Comparison of ENCODE assay signal across 9 cellular contexts in genomic region chr4:110621328-110621812, GRCh38. TPM values are rescaled to one million over a fixed set of nuclear protein-coding genes. Genes with fewer than 3 reads are reported as not detected.
DNase-seq lines count a peak whose midpoint lies in the region; ATAC-seq and TF ChIP-seq lines count a peak whose summit lies in the region.
"Had no signal": no experiment of that assay in that cellular context is flagged by ENCODE, and none has a peak within 500 bp of the region (broad histone marks: within the 10 kb centered on the region; RNA-seq: fewer than 3 reads in every experiment).

No MANE protein-coding gene starts in this region.

- H2AFZ ChIP-seq in hepatocyte = peak overlapping the region; percentile 19

- peak overlapping the region; percentile 69 for H3K27ac Mint-ChIP-seq in activated CD8-positive, alpha-beta T cell treated with anti-CD3 and anti-CD28 coated beads, Interleukin-2, amount 10 ng/mL, durations not matched to agents 7 days and 5 days
- no peak overlapping the region for H3K27ac Mint-ChIP-seq in activated CD8-positive, alpha-beta T cell treated with anti-CD3 and anti-CD28 coated beads for 36 hours

- no peaks in the 10 kb centered on the region for H3K9me2 ChIP-seq in hepatocyte (replicated peaks; ENCODE audit: insufficient read depth)

- 4% methylated on average over 40 of the region's 40 CpGs for WGBS in hepatocyte (ENCODE audit: low lambda C conversion rate, missing lambda C conversion rate)
- WGBS in spleen, 5 donors = 2 to 7% (median 6%) methylated on average over 39 to 40 of the region's 40 CpGs

- no peak for ATAC-seq in activated CD8-positive, alpha-beta T cell treated with anti-CD3 and anti-CD28 coated beads, Interleukin-2, amount 10 ng/mL, durations not matched to agents 7 days and 5 days
- ATAC-seq in activated CD8-positive, alpha-beta T cell treated with anti-CD3 and anti-CD28 coated beads for 36 hours = no peak

- intact Hi-C loops in activated CD8-positive, alpha-beta T cell treated with anti-CD3 and anti-CD28 coated beads for 36 hours (cut with micrococcal nuclease) = no loop called here
- intact Hi-C loops in spleen (cut with DNase I; ENCODE audit: low total_unique reads) = no loop called here

- H3K9me3 Mint-ChIP-seq in activated CD8-positive, alpha-beta T cell treated with anti-CD3 and anti-CD28 coated beads, Interleukin-2, amount 10 ng/mL, durations not matched to agents 7 days and 5 days (ENCODE audit: insufficient read depth) = peaks cover 19% of the 10 kb centered on the region
- no peaks in the 10 kb centered on the region for H3K9me3 Mint-ChIP-seq in activated CD8-positive, alpha-beta T cell treated with anti-CD3 and anti-CD28 coated beads for 36 hours

- peaks cover 3 to 34% of the 10 kb centered on the region in 2 donors for H3K27me3 ChIP-seq in Peyer's patch
- H3K27me3 ChIP-seq in hepatocyte = peaks cover 15% of the 10 kb centered on the region
- peaks cover 13 to 100% (median 100%) of the 10 kb centered on the region in 7 donors for H3K27me3 ChIP-seq in spleen (replicated peaks in 1 of 7)

- H3K27ac ChIP-seq in Peyer's patch (peak overlapping the region in 2 of 4 donors; percentile 82 to 90), hepatocyte (peak overlapping the region; percentile 89), spleen (no peak overlapping the region)
- H3K27ac ChIP-seq: neutrophil had no signal

- DNase-seq in activated CD8-positive, alpha-beta T cell treated with anti-CD3 and anti-CD28 coated beads, Interleukin-2, amount 10 ng/mL, durations not matched to agents 7 days and 5 days = no peak
- no peak for DNase-seq in activated CD8-positive, alpha-beta T cell treated with anti-CD3 and anti-CD28 coated beads for 36 hours
- DNase-seq in Peyer's patch = peak in 2 of 3 donors; percentile 70 to 81
- no peak for DNase-seq in hepatocyte (ENCODE audit: low spot score)
- no peak for DNase-seq in spleen
- DNase-seq in HT-29 (ENCODE audit: low spot score) = no peak
- DNase-seq in activated CD8-positive, alpha-beta memory T cell treated with anti-CD3 and anti-CD28 coated beads, Interleukin-2, amount 50 U/mL, for 4 hours = no peak
- no peak for DNase-seq in hippocampal formation (lab: John Stamatoyannopoulos, UW)

- H3K4me3 Mint-ChIP-seq in activated CD8-positive, alpha-beta T cell treated with anti-CD3 and anti-CD28 coated beads, Interleukin-2, amount 10 ng/mL, durations not matched to agents 7 days and 5 days = peak overlapping the region; percentile 34
- no peak overlapping the region for H3K4me3 Mint-ChIP-seq in activated CD8-positive, alpha-beta T cell treated with anti-CD3 and anti-CD28 coated beads for 36 hours

- H3K36me3 ChIP-seq in Peyer's patch = no peaks in the 10 kb centered on the region
- H3K36me3 ChIP-seq in hepatocyte (replicated peaks; ENCODE audit: insufficient read depth, low read depth) = no peaks in the 10 kb centered on the region
- H3K36me3 ChIP-seq in spleen = no peaks in the 10 kb centered on the region
- H3K36me3 ChIP-seq: neutrophil had no signal

- H3K4me2 ChIP-seq in hepatocyte = peak overlapping the region; percentile 91

- H4K20me1 ChIP-seq in hepatocyte (ENCODE audit: insufficient read depth, poor library complexity, severe bottlenecking) = peaks cover 13% of the 10 kb centered on the region

- H3K4me1 Mint-ChIP-seq in activated CD8-positive, alpha-beta T cell treated with anti-CD3 and anti-CD28 coated beads, Interleukin-2, amount 10 ng/mL, durations not matched to agents 7 days and 5 days (ENCODE audit: low read depth) = peaks cover 10% of the 10 kb centered on the region
- peaks cover 29% of the 10 kb centered on the region for H3K4me1 Mint-ChIP-seq in activated CD8-positive, alpha-beta T cell treated with anti-CD3 and anti-CD28 coated beads for 36 hours (ENCODE audit: low read depth)

- CTCF ChIA-PET in activated CD8-positive, alpha-beta T cell treated with anti-CD3 and anti-CD28 coated beads, Interleukin-2, amount 10 ng/mL, durations not matched to agents 7 days and 5 days (lab: Charles Lee) = no interaction called here
- CTCF ChIA-PET in activated CD8-positive, alpha-beta T cell treated with anti-CD3 and anti-CD28 coated beads for 36 hours (lab: Charles Lee) = interaction anchor here (1.6 to 2.1 kb wide), 2 partner anchors 10 to 19 kb away, joined by 4 to 5 read pairs; no protein-coding TSS in a partner anchor

- H3K27me3 Mint-ChIP-seq in activated CD8-positive, alpha-beta T cell treated with anti-CD3 and anti-CD28 coated beads, Interleukin-2, amount 10 ng/mL, durations not matched to agents 7 days and 5 days (ENCODE audit: low read depth) = peaks cover 90% of the 10 kb centered on the region
- peaks cover 86% of the 10 kb centered on the region for H3K27me3 Mint-ChIP-seq in activated CD8-positive, alpha-beta T cell treated with anti-CD3 and anti-CD28 coated beads for 36 hours

- H3K4me1 ChIP-seq in Peyer's patch = peaks cover 0 to 24% (median 4%) of the 10 kb centered on the region in 4 donors
- H3K4me1 ChIP-seq in hepatocyte (ENCODE audit: insufficient read depth) = peaks cover 23% of the 10 kb centered on the region
- peaks cover 20 to 44% (median 27%) of the 10 kb centered on the region in 6 donors for H3K4me1 ChIP-seq in spleen

- H3K9me3 ChIP-seq in Peyer's patch (peaks cover 0 to 8% (median 0%) of the 10 kb centered on the region in 4 donors), hepatocyte (ENCODE audit: low read depth) (no peaks in the 10 kb centered on the region), spleen (peaks cover 0 to 10% (median 0%) of the 10 kb centered on the region in 8 donors)
- H3K9me3 ChIP-seq: neutrophil had no signal

- TF ChIP-seq CTCF in activated CD8-positive, alpha-beta T cell treated with anti-CD3 and anti-CD28 coated beads for 36 hours (IDR thresholded peaks at IDR 0.05) = no peak
- TF ChIP-seq CTCF in Peyer's patch (IDR thresholded peaks at IDR 0.05) = no peak
- TF ChIP-seq CTCF in hepatocyte (IDR thresholded peaks at IDR 0.05; ENCODE audit: poor library complexity) = no peak
- TF ChIP-seq CTCF in spleen (IDR thresholded peaks at IDR 0.05 in 8 of 11, conservative IDR thresholded peaks at IDR 0.05 in 3 of 11) = no peak

- POLR2A ChIA-PET in activated CD8-positive, alpha-beta T cell treated with anti-CD3 and anti-CD28 coated beads, Interleukin-2, amount 10 ng/mL, durations not matched to agents 7 days and 5 days (lab: Charles Lee) = interaction anchor here (1.6 kb wide), 1 partner anchor 10 kb away, joined by 5 read pairs; no protein-coding TSS in a partner anchor
- POLR2A ChIA-PET in activated CD8-positive, alpha-beta T cell treated with anti-CD3 and anti-CD28 coated beads for 36 hours (lab: Charles Lee) = interaction anchor here (0.6 kb wide), 1 partner anchor 324 kb away, joined by 3 read pairs; no protein-coding TSS in a partner anchor

- H3K36me3 Mint-ChIP-seq in activated CD8-positive, alpha-beta T cell treated with anti-CD3 and anti-CD28 coated beads, Interleukin-2, amount 10 ng/mL, durations not matched to agents 7 days and 5 days (ENCODE audit: low read depth) = peaks cover 29% of the 10 kb centered on the region
- no peaks in the 10 kb centered on the region for H3K36me3 Mint-ChIP-seq in activated CD8-positive, alpha-beta T cell treated with anti-CD3 and anti-CD28 coated beads for 36 hours (ENCODE audit: low read depth)

- TF ChIP-seq POLR2A in Peyer's patch (IDR thresholded peaks at IDR 0.05) (peak; percentile 48 to 52), spleen (IDR thresholded peaks at IDR 0.05) (no peak)

- H3K79me2 ChIP-seq in hepatocyte = peaks cover 77% of the 10 kb centered on the region

- H3K4me3 ChIP-seq in Peyer's patch = peak overlapping the region in 3 of 4 donors; percentile 28 to 74 (median 57)
- peak overlapping the region; percentile 87 for H3K4me3 ChIP-seq in hepatocyte
- peak overlapping the region in 6 of 8 donors; percentile 1 to 62 (median 18) for H3K4me3 ChIP-seq in spleen

RNA-seq across cellular contexts. Expression of gene PITX2, which starts 1.5 kb away (rescaled TPM):
- total RNA-seq in activated CD8-positive, alpha-beta T cell treated with anti-CD3 and anti-CD28 coated beads, Interleukin-2, amount 10 ng/mL, durations not matched to agents 7 days and 5 days = not detected
- total RNA-seq in activated CD8-positive, alpha-beta T cell treated with anti-CD3 and anti-CD28 coated beads for 36 hours = not detected
- total RNA-seq in Peyer's patch = 10 to 100 TPM in 3 of 4 donors, 1 to 10 TPM in 1; 6.6 to 31.8 (median 24.6) TPM
- 80.5 and 99.2 TPM in 2 replicates for total RNA-seq in hepatocyte
- polyA plus RNA-seq in hepatocyte = 142 and 147 TPM in 2 replicates
- total RNA-seq in spleen = not detected
- polyA plus RNA-seq in spleen = under 1 TPM in 1 of 3 donors, not detected in 2; 0.12 TPM
- total RNA-seq in HT-29 (2014; rRNA removed; shearing (Covaris generic)) = 8.6 and 10.3 TPM in 2 replicates

Comparison
In these comparisons a context has a peak if more than half of its experiments do, and no peak if none do; other contexts are left out.
1. DNase-seq: peak in Peyer's patch (2 of 3); none in activated CD8-positive, alpha-beta T cell treated with anti-CD3 and anti-CD28 coated beads, Interleukin-2, amount 10 ng/mL, durations not matched to agents 7 days and 5 days (single experiment), activated CD8-positive, alpha-beta T cell treated with anti-CD3 and anti-CD28 coated beads for 36 hours (single experiment), hepatocyte (single experiment), spleen (single experiment), HT-29 (single experiment), activated CD8-positive, alpha-beta memory T cell treated with anti-CD3 and anti-CD28 coated beads, Interleukin-2, amount 50 U/mL, for 4 hours (single experiment) and hippocampal formation (0 of 2).
2. H3K4me3 ChIP-seq: peak in every context shown above with its lines; median percentile 87 in hepatocyte; 57 in Peyer's patch; 18 in spleen.
3. POLR2A ChIP-seq: peak in Peyer's patch (2 of 2); none in spleen (0 of 3).